In genomic region chr16:17470871-17471744, GRCh38 we compare ENCODE assay signal across 8 cellular contexts. TPM values are rescaled to one million over a fixed set of nuclear protein-coding genes. Genes with fewer than 3 reads are reported as not detected.
DNase-seq lines count a peak whose midpoint lies in the region; FAIRE-seq and TF ChIP-seq lines count a peak whose summit lies in the region.

Gene XYLT1 (minus strand): TSS chr16:17470960. CDS start chr16:17470796, 164 bp downstream.

- H3K9me3 ChIP-seq in Caco-2: no peaks in the 10 kb centered on the region
- H3K9me3 ChIP-seq in endodermal cell (ENCODE audit: control insufficient read depth, low read length): no peaks in the 10 kb centered on the region

- H3K4me1 ChIP-seq in Caco-2: peaks cover 44% of the 10 kb centered on the region
- peaks cover 10% of the 10 kb centered on the region for H3K4me1 ChIP-seq in endodermal cell (ENCODE audit: control insufficient read depth, insufficient read depth, low read length)

- no peaks in the 10 kb centered on the region for H3K9me3 Mint-ChIP-seq in Caco-2 (ENCODE audit: unreplicated experiment)
- H3K9me3 Mint-ChIP-seq in activated CD4-positive, alpha-beta memory T cell treated with anti-CD3 and anti-CD28 coated beads for 36 hours: no peaks in the 10 kb centered on the region
- no peaks in the 10 kb centered on the region for H3K9me3 Mint-ChIP-seq in endodermal cell
- no peaks in the 10 kb centered on the region for H3K9me3 Mint-ChIP-seq in mesothelial cell of epicardium

- no TSS peak for BruUV-seq in Caco-2 (replicated peaks; lab: Mats Ljungman, UMichigan)

- H3K4me1 Mint-ChIP-seq in Caco-2 (ENCODE audit: low read depth, unreplicated experiment) (peaks cover 28% of the 10 kb centered on the region), endodermal cell (peaks cover 40% of the 10 kb centered on the region), mesothelial cell of epicardium (peaks cover 43% of the 10 kb centered on the region)
- peaks cover 55% of the 10 kb centered on the region for H3K4me1 Mint-ChIP-seq in activated CD4-positive, alpha-beta memory T cell treated with anti-CD3 and anti-CD28 coated beads for 36 hours (ENCODE audit: low read depth)

- H3K27ac ChIP-seq in endodermal cell (ENCODE audit: low read depth, low read length): no peak within 1 kb of the TSS

- no peak for FAIRE-seq in HTR-8/SVneo (lab: Jason Lieb, UNC)

- peak within 1 kb of the TSS; percentile 32 for H3K9ac ChIP-seq in endodermal cell (ENCODE audit: extremely low read depth, low read length, poor library complexity, severe bottlenecking)

- no peaks in the 10 kb centered on the region for H3K36me3 ChIP-seq in Caco-2 (ENCODE audit: control insufficient read depth, insufficient read depth, low read length)
- no peaks in the 10 kb centered on the region for H3K36me3 ChIP-seq in endodermal cell (ENCODE audit: control insufficient read depth, insufficient read depth, low read length)

- H3K4me3 ChIP-seq in Caco-2 (ENCODE audit: low read depth, low read length) (peak within 1 kb of the TSS; percentile 66), endodermal cell (ENCODE audit: low read length) (peak within 1 kb of the TSS; percentile 83)

- H3K27me3 Mint-ChIP-seq in Caco-2 (ENCODE audit: insufficient read depth, unreplicated experiment) (no peaks in the 10 kb centered on the region), endodermal cell (ENCODE audit: insufficient read depth) (peaks cover 18% of the 10 kb centered on the region), mesothelial cell of epicardium (ENCODE audit: low read depth) (peaks cover 22% of the 10 kb centered on the region)
- peaks cover 3% of the 10 kb centered on the region for H3K27me3 Mint-ChIP-seq in activated CD4-positive, alpha-beta memory T cell treated with anti-CD3 and anti-CD28 coated beads for 36 hours

- H3K27ac Mint-ChIP-seq in Caco-2 (ENCODE audit: unreplicated experiment) (peak within 1 kb of the TSS; percentile 49), endodermal cell (peak within 1 kb of the TSS; percentile 83), mesothelial cell of epicardium (peak within 1 kb of the TSS; percentile 70)
- peak within 1 kb of the TSS; percentile 36 for H3K27ac Mint-ChIP-seq in activated CD4-positive, alpha-beta memory T cell treated with anti-CD3 and anti-CD28 coated beads for 36 hours

- TF ChIP-seq CTCF in Caco-2 (IDR thresholded peaks at IDR 0.05; ENCODE audit: insufficient read depth in 1 of 2, low read depth in 1 of 2, low read length in 1 of 2, severe bottlenecking in 1 of 2, unreplicated experiment in 1 of 2): no peak
- TF ChIP-seq CTCF in endodermal cell (conservative IDR thresholded peaks at IDR 0.05): no peak
- no peak for TF ChIP-seq CTCF in mesothelial cell of epicardium (IDR thresholded peaks at IDR 0.05; ENCODE audit: unreplicated experiment)

- 19 to 51% methylated on average over 5 to 30 of the region's 44 CpGs for WGBS in endodermal cell (ENCODE audit: insufficient coverage in 1 of 2, insufficient read length in 1 of 2), 2 experiments

- H3K4me3 Mint-ChIP-seq in Caco-2 (ENCODE audit: unreplicated experiment): peak within 1 kb of the TSS; percentile 79
- peak within 1 kb of the TSS; percentile 86 for H3K4me3 Mint-ChIP-seq in activated CD4-positive, alpha-beta memory T cell treated with anti-CD3 and anti-CD28 coated beads for 36 hours
- H3K4me3 Mint-ChIP-seq in endodermal cell: peak within 1 kb of the TSS; percentile 75
- H3K4me3 Mint-ChIP-seq in mesothelial cell of epicardium: peak within 1 kb of the TSS; percentile 74

- peak in 1 of 2 experiments; percentile 49 for DNase-seq in Caco-2
- peak; percentile 23 for DNase-seq in NCI-H1092 (lab: John Stamatoyannopoulos, UW)
- peak; percentile 67 for DNase-seq in activated CD4-positive, alpha-beta memory T cell treated with anti-CD3 and anti-CD28 coated beads for 36 hours
- peak; percentile 84 for DNase-seq in endodermal cell
- peak; percentile 55 to 68 for DNase-seq in mesothelial cell of epicardium (ENCODE audit: low spot score in 2 of 2, unreplicated experiment in 2 of 2)
- peak; percentile 60 for DNase-seq in superior temporal gyrus (ENCODE audit: extremely low spot score)
- no peak for DNase-seq in HTR-8/SVneo (ENCODE audit: insufficient read length, low spot score)
- DNase-seq in mucosa of gallbladder (ENCODE audit: low spot score): no peak

- POLR2A ChIA-PET in Caco-2 (lab: Charles Lee): no interaction called here
- POLR2A ChIA-PET in activated CD4-positive, alpha-beta memory T cell treated with anti-CD3 and anti-CD28 coated beads for 36 hours (lab: Charles Lee): no interaction called here

- H3K27me3 ChIP-seq in Caco-2 (replicated peaks; ENCODE audit: control insufficient read depth, insufficient read depth, low read length) (no peaks in the 10 kb centered on the region), endodermal cell (ENCODE audit: control insufficient read depth, insufficient read depth, low read length, poor library complexity, severe bottlenecking) (peaks cover 19% of the 10 kb centered on the region)

- intact Hi-C loops in Caco-2 (cut with micrococcal nuclease; ENCODE audit: unreplicated experiment): no loop called here
- intact Hi-C loops in activated CD4-positive, alpha-beta memory T cell treated with anti-CD3 and anti-CD28 coated beads for 36 hours (cut with micrococcal nuclease): loop anchor here (2.0 to 10.0 kb wide), 4 partner anchors 54 to 606 kb away; no protein-coding TSS in a partner anchor

- CTCF ChIA-PET in Caco-2 (lab: Charles Lee): no interaction called here
- CTCF ChIA-PET in activated CD4-positive, alpha-beta memory T cell treated with anti-CD3 and anti-CD28 coated beads for 36 hours (lab: Charles Lee): no interaction called here

- H3K36me3 Mint-ChIP-seq in Caco-2 (ENCODE audit: insufficient read depth, unreplicated experiment): no peaks in the 10 kb centered on the region
- H3K36me3 Mint-ChIP-seq in activated CD4-positive, alpha-beta memory T cell treated with anti-CD3 and anti-CD28 coated beads for 36 hours: no peaks in the 10 kb centered on the region
- H3K36me3 Mint-ChIP-seq in endodermal cell (ENCODE audit: low read depth): peaks cover 2% of the 10 kb centered on the region
- no peaks in the 10 kb centered on the region for H3K36me3 Mint-ChIP-seq in mesothelial cell of epicardium

RNA-seq across cellular contexts. Expression of gene XYLT1, which starts in this region (rescaled TPM):
- 12.5 and 12.8 TPM in 2 replicates for total RNA-seq in Caco-2 (2022)
- 1 to 10 TPM; 6.2 to 6.8 TPM for total RNA-seq in activated CD4-positive, alpha-beta memory T cell treated with anti-CD3 and anti-CD28 coated beads for 36 hours
- 10 to 100 TPM; 26.8 to 28.5 TPM for total RNA-seq in endodermal cell
- polyA plus RNA-seq in endodermal cell (2013, experiment 1 of 2): 11.9 TPM
- 13.2 TPM for polyA plus RNA-seq in endodermal cell (2013, experiment 2 of 2)
- 11.8 to 15.2 TPM (median 13.0 TPM) in 3 replicates for total RNA-seq in mesothelial cell of epicardium
- 8.6 TPM for total RNA-seq in mucosa of gallbladder

Comparison
In these comparisons a context has a peak if more than half of its experiments do, and no peak if none do; other contexts are left out.
1. DNase-seq: peak in NCI-H1092 (single experiment), activated CD4-positive, alpha-beta memory T cell treated with anti-CD3 and anti-CD28 coated beads for 36 hours (single experiment), endodermal cell (single experiment), mesothelial cell of epicardium (2 of 2) and superior temporal gyrus (single experiment); none in HTR-8/SVneo (single experiment) and mucosa of gallbladder (single experiment).
2. Peak in every context shown above with its lines, with median percentiles within 50 percentile points of each other: H3K27ac Mint-ChIP-seq and H3K4me3 Mint-ChIP-seq.